Comparison of ENCODE assay signal across 14 cellular contexts in genomic region chr15:61997786-61998185, GRCh38.
"Had no signal": no experiment of that assay in that cellular context is flagged by ENCODE, and none has a peak within 500 bp of the region (broad histone marks: within the 10 kb centered on the region; RNA-seq: fewer than 3 reads in every experiment).

No MANE protein-coding gene starts in this region.

- H3K9me3 Mint-ChIP-seq: activated B cell treated with CpG ODN at 0.5 μM for 24 hours; activated CD4-positive, alpha-beta memory T cell treated with anti-CD3 and anti-CD28 coated beads, Interleukin-2, amount 10 ng/mL, durations not matched to agents 7 days and 5 days had no signal

- H3K4me1 Mint-ChIP-seq: activated B cell treated with CpG ODN at 0.5 μM for 24 hours; activated CD4-positive, alpha-beta memory T cell treated with anti-CD3 and anti-CD28 coated beads, Interleukin-2, amount 10 ng/mL, durations not matched to agents 7 days and 5 days; activated CD8-positive, alpha-beta memory T cell treated with anti-CD3 and anti-CD28 coated beads, Interleukin-2, amount 10 ng/mL, durations not matched to agents 7 days and 5 days; mesothelial cell of epicardium had no signal

- H3K4me3 Mint-ChIP-seq: activated B cell treated with CpG ODN at 0.5 μM for 24 hours; activated CD4-positive, alpha-beta memory T cell treated with anti-CD3 and anti-CD28 coated beads, Interleukin-2, amount 10 ng/mL, durations not matched to agents 7 days and 5 days; activated CD8-positive, alpha-beta memory T cell treated with anti-CD3 and anti-CD28 coated beads, Interleukin-2, amount 10 ng/mL, durations not matched to agents 7 days and 5 days; mesothelial cell of epicardium had no signal

- ATAC-seq: activated CD8-positive, alpha-beta memory T cell treated with anti-CD3 and anti-CD28 coated beads, Interleukin-2, amount 10 ng/mL, durations not matched to agents 7 days and 5 days; foreskin keratinocyte had no signal

- H3K4me3 ChIP-seq: colonic mucosa, hepatocyte, skin epidermis, stomach, upper lobe of left lung had no signal

- DNase-seq: activated B cell treated with CpG ODN at 0.5 μM for 24 hours; activated CD4-positive, alpha-beta memory T cell treated with anti-CD3 and anti-CD28 coated beads, Interleukin-2, amount 10 ng/mL, durations not matched to agents 7 days and 5 days; activated CD4-positive, alpha-beta T cell treated with anti-CD3 and anti-CD28 coated beads for 4 hours; activated CD8-positive, alpha-beta memory T cell treated with anti-CD3 and anti-CD28 coated beads, Interleukin-2, amount 10 ng/mL, durations not matched to agents 7 days and 5 days; activated naive CD4-positive, alpha-beta T cell treated with Interleukin-2 at 50 U/mL for 16 hours; colonic mucosa; foreskin keratinocyte; left cardiac atrium; SK-N-SH; stomach; upper lobe of left lung had no signal

- H3K27ac Mint-ChIP-seq: activated B cell treated with CpG ODN at 0.5 μM for 24 hours; activated CD4-positive, alpha-beta memory T cell treated with anti-CD3 and anti-CD28 coated beads, Interleukin-2, amount 10 ng/mL, durations not matched to agents 7 days and 5 days; activated CD8-positive, alpha-beta memory T cell treated with anti-CD3 and anti-CD28 coated beads, Interleukin-2, amount 10 ng/mL, durations not matched to agents 7 days and 5 days; mesothelial cell of epicardium had no signal

- H3K27me3 Mint-ChIP-seq: activated B cell treated with CpG ODN at 0.5 μM for 24 hours; activated CD4-positive, alpha-beta memory T cell treated with anti-CD3 and anti-CD28 coated beads, Interleukin-2, amount 10 ng/mL, durations not matched to agents 7 days and 5 days; activated CD8-positive, alpha-beta memory T cell treated with anti-CD3 and anti-CD28 coated beads, Interleukin-2, amount 10 ng/mL, durations not matched to agents 7 days and 5 days had no signal
